ENCODE assay signal across 25 cellular contexts in genomic region chr22:27698830-27699229, GRCh38.
"Had no signal": no experiment of that assay in that cellular context is flagged by ENCODE, and none has a peak within 500 bp of the region (broad histone marks: within the 10 kb centered on the region; RNA-seq: fewer than 3 reads in every experiment).

No MANE protein-coding gene starts in this region.

- H3K27ac ChIP-seq: esophagus squamous epithelium, lower lobe of right lung, neutrophil, stomach, testis, tibial artery had no signal

- ATAC-seq: effector memory CD8-positive, alpha-beta T cell; left colon; left ventricle myocardium superior; lower lobe of right lung; naive thymus-derived CD8-positive, alpha-beta T cell had no signal

- H3K36me3 ChIP-seq: esophagus squamous epithelium, lower lobe of right lung, neutrophil, stomach, tibial artery had no signal

- H3K27me3 ChIP-seq: esophagus squamous epithelium, neutrophil, stomach, testis, tibial artery had no signal

- FAIRE-seq: endometrium had no signal

- H3K4me3 ChIP-seq: esophagus squamous epithelium, lower lobe of right lung, smooth muscle cell, stomach, testis, tibial artery had no signal

- DNase-seq: cortex of kidney; effector memory CD8-positive, alpha-beta T cell; erythroblast; esophagus squamous epithelium; foreskin melanocyte; hypothalamus; immature natural killer cell; islet precursor cell; kidney glomerular epithelial cell; left colon; left ventricle myocardium superior; lower lobe of right lung; naive thymus-derived CD8-positive, alpha-beta T cell; retina; stimulated activated CD4-positive, alpha-beta T cell treated with anti-CD3 and anti-CD28 coated beads, Interleukin-12 subunit alpha, Interleukin-12 subunit beta, amount 100 ng/mL, for 4 hours; stimulated activated CD4-positive, alpha-beta T cell treated with anti-CD3 and anti-CD28 coated beads, Interleukin-1b, Interleukin-23, amount 100 ng/mL, for 48 hours; stimulated activated CD4-positive, alpha-beta T cell treated with anti-CD3 and anti-CD28 coated beads, Interleukin-4, amount 100 ng/mL, for 1 hour; stimulated activated CD8-positive, alpha-beta memory T cell treated with anti-CD3 and anti-CD28 coated beads, Interleukin-4, amount 100 ng/mL, for 48 hours; stimulated activated naive CD4-positive, alpha-beta T cell treated with Interleukin-2 at 50 U/mL for 16 hours; stomach; testis; tibial artery had no signal

- H3K4me1 ChIP-seq: lower lobe of right lung, testis, tibial artery had no signal

- H3K9me3 ChIP-seq: lower lobe of right lung, neutrophil, testis had no signal

- H3K4me2 ChIP-seq: smooth muscle cell had no signal
